22 cellular contexts compared by ENCODE assay signal in the genomic region with DNA sequence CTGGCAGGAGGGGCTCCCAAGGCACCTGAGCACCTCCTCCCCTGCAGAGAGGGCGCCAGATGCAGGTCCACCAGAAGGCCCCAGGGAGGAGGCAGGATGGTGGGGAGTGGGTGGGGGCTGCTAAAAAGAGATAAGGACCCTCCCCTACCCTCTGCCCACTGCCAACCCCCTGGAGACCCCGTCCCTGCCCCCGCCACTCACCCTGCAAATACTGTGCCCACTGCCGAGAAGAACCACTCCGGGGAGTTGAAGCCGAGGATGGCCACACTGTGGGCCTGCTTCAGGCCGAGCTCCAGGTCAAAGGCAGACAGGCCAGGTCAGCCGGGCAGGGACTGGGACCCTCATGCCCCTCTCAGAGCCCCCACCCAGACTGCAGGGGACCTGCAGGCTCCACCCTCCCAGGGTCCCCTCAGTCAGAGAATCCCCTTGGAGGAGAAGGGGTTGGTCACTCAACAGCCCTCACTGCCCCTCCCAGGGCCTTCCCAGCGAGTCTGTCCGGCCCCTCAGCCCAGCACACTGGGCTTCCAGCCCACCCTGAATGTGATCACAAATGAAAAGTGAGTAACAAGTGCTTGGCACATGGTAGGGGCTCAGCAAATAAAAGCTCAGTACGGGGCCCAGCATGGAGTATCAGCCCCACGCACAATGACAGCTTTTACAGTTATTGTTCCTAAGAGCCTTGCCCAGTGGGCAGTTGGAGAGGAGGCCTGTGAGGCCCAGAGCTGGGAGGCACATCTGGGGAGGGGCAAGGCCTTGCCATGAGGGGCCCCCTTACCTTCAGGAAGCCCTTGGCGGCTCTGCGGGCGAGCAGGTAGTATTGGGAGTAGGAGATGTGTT. TPM values are rescaled to one million over a fixed set of nuclear protein-coding genes. Genes with fewer than 3 reads are reported as not detected.
"Had no signal": no experiment of that assay in that cellular context is flagged by ENCODE, and none has a peak within 500 bp of the region (broad histone marks: within the 10 kb centered on the region; RNA-seq: fewer than 3 reads in every experiment).

No MANE protein-coding gene starts in this region.

- H3K27me3 ChIP-seq: brain microvascular endothelial cell, gastrocnemius medialis, heart right ventricle, sigmoid colon, spleen, tibial nerve had no signal

- H3K4me3 Mint-ChIP-seq: activated CD4-positive, alpha-beta memory T cell treated with anti-CD3 and anti-CD28 coated beads, Interleukin-2, amount 10 ng/mL, durations not matched to agents 7 days and 5 days; activated naive CD8-positive, alpha-beta T cell treated with anti-CD3 and anti-CD28 coated beads, Interleukin-2, amount 10 ng/mL, durations not matched to agents 7 days and 5 days; effector memory CD8-positive, alpha-beta T cell; memory B cell; naive thymus-derived CD8-positive, alpha-beta T cell had no signal

- H3K27ac Mint-ChIP-seq: activated CD4-positive, alpha-beta memory T cell treated with anti-CD3 and anti-CD28 coated beads, Interleukin-2, amount 10 ng/mL, durations not matched to agents 7 days and 5 days; memory B cell had no signal

- ATAC-seq: effector memory CD8-positive, alpha-beta T cell; gastrocnemius medialis; left colon; naive thymus-derived CD8-positive, alpha-beta T cell had no signal

- H3K36me3 Mint-ChIP-seq: activated naive CD8-positive, alpha-beta T cell treated with anti-CD3 and anti-CD28 coated beads, Interleukin-2, amount 10 ng/mL, durations not matched to agents 7 days and 5 days; naive thymus-derived CD8-positive, alpha-beta T cell had no signal

- DNase-seq: activated CD4-positive, alpha-beta memory T cell treated with anti-CD3 and anti-CD28 coated beads, Interleukin-2, amount 10 ng/mL, durations not matched to agents 7 days and 5 days; activated CD4-positive, alpha-beta T cell treated with anti-CD3 and anti-CD28 coated beads for 4 hours; activated gamma-delta T cell treated with Interleukin-2 at 50 U/mL for 16 hours; activated naive CD8-positive, alpha-beta T cell treated with anti-CD3 and anti-CD28 coated beads, Interleukin-2, amount 10 ng/mL, durations not matched to agents 7 days and 5 days; activated T-cell treated with anti-CD3 and anti-CD28 coated beads, Interleukin-2, amount 50 U/mL, for 48 hours; brain microvascular endothelial cell; cerebellar nuclear complex; dermis blood vessel endothelial cell; effector memory CD8-positive, alpha-beta T cell; gastrocnemius medialis; heart right ventricle; left colon; naive thymus-derived CD8-positive, alpha-beta T cell; occipital lobe; SIG-M5; sigmoid colon had no signal

- H3K36me3 ChIP-seq: brain microvascular endothelial cell, gastrocnemius medialis, heart right ventricle, prostate gland, sigmoid colon, spleen, tibial nerve had no signal

- H3K9me3 Mint-ChIP-seq: activated CD4-positive, alpha-beta memory T cell treated with anti-CD3 and anti-CD28 coated beads, Interleukin-2, amount 10 ng/mL, durations not matched to agents 7 days and 5 days; activated naive CD8-positive, alpha-beta T cell treated with anti-CD3 and anti-CD28 coated beads, Interleukin-2, amount 10 ng/mL, durations not matched to agents 7 days and 5 days; effector memory CD8-positive, alpha-beta T cell had no signal

- H3K27me3 Mint-ChIP-seq: effector memory CD8-positive, alpha-beta T cell; memory B cell; naive thymus-derived CD8-positive, alpha-beta T cell had no signal

- H3K4me3 ChIP-seq: gastrocnemius medialis, heart right ventricle, prostate gland, sigmoid colon, spleen, tibial nerve had no signal

- H3K4me1 Mint-ChIP-seq: activated CD4-positive, alpha-beta memory T cell treated with anti-CD3 and anti-CD28 coated beads, Interleukin-2, amount 10 ng/mL, durations not matched to agents 7 days and 5 days had no signal

RNA-seq across cellular contexts. Expression of gene ACSBG1, which starts 40.4 kb away (rescaled TPM):
- total RNA-seq: activated CD4-positive, alpha-beta memory T cell treated with anti-CD3 and anti-CD28 coated beads, Interleukin-2, amount 10 ng/mL, durations not matched to agents 7 days and 5 days; dermis blood vessel endothelial cell; naive thymus-derived CD8-positive, alpha-beta T cell; subcutaneous adipose tissue; T-helper 1 cell treated with Interleukin-12 subunit alpha and Interleukin-12 subunit beta and Interleukin-4 antibody, amounts not matched to agents 30 ng/mL and 1 ng/mL, for 36 hours had no signal
